In genomic region chr17:4902540-4902939, GRCh38 we compare ENCODE assay signal across 15 cellular contexts. TPM values are rescaled to one million over a fixed set of nuclear protein-coding genes. Genes with fewer than 3 reads are reported as not detected.
DNase-seq lines count a peak whose midpoint lies in the region; ATAC-seq, FAIRE-seq and TF ChIP-seq lines count a peak whose summit lies in the region.
"Had no signal": no experiment of that assay in that cellular context is flagged by ENCODE, and none has a peak within 500 bp of the region (broad histone marks: within the 10 kb centered on the region; RNA-seq: fewer than 3 reads in every experiment).

No MANE protein-coding gene starts in this region.

- H2AFZ ChIP-seq in Loucy (ENCODE audit: low read length) (no peak overlapping the region), K562 (ENCODE audit: low read depth, low read length) (peak overlapping the region; percentile 62)

- no peak for DNase-seq in CD14-positive monocyte (ENCODE audit: low spot score)
- DNase-seq in K562 (ENCODE audit: extremely low read depth in 1 of 4, low spot score in 3 of 4): peak in 1 of 4 experiments; percentile 16
- DNase-seq in natural killer cell treated with Interleukin-12 subunit alpha and Interleukin-12 subunit beta and Interleukin-15 and Interleukin-18, amount 100 ng/mL, for 72 hours (ENCODE audit: low spot score): no peak
- no peak for DNase-seq in NCI-H1694 treated with DMSO at 0.1 percent for 48 hours (lab: John Stamatoyannopoulos, UW)
- no peak for DNase-seq in T-helper 2 cell
- DNase-seq: GOT3, NCI-H1092, NCI-H526, nephron progenitor cell had no signal

- in situ Hi-C loops in K562 (cut with MboI): no loop called here

- TF ChIP-seq EP300 in K562 (IDR thresholded peaks at IDR 0.05; ENCODE audit: low read length): no peak

- no peak overlapping the region for H3K9ac ChIP-seq in Loucy (ENCODE audit: low read depth, low read length, poor library complexity, severe bottlenecking)
- no peak overlapping the region; a peak in 1 of 4 replicates for H3K9ac ChIP-seq in K562 (ENCODE audit: insufficient read depth in 1 of 2, low read depth in 2 of 2, low read length in 2 of 2)

- H3K9me3 ChIP-seq in Loucy (ENCODE audit: insufficient read depth, low read depth, low read length) (no peaks in the 10 kb centered on the region), K562 (replicated peaks; ENCODE audit: control insufficient read depth, insufficient read depth, low read depth, low read length) (no peaks in the 10 kb centered on the region)

- H3K36me3 Mint-ChIP-seq in CD14-positive monocyte: peaks cover 7 to 12% of the 10 kb centered on the region in 2 donors
- H3K36me3 Mint-ChIP-seq in natural killer cell treated with Interleukin-12 subunit alpha and Interleukin-12 subunit beta and Interleukin-15 and Interleukin-18, amount 100 ng/mL, for 72 hours: no peaks in the 10 kb centered on the region

- ATAC-seq in K562: no peak; the same call in 1 of the 3 replicates
- no peak for ATAC-seq in natural killer cell treated with Interleukin-12 subunit alpha and Interleukin-12 subunit beta and Interleukin-15 and Interleukin-18, amount 100 ng/mL, for 72 hours
- ATAC-seq in HG03139 (IDR thresholded peaks at IDR 0.05; ENCODE audit: unreplicated experiment): no peak
- ATAC-seq in HG03432 (IDR thresholded peaks at IDR 0.05; ENCODE audit: unreplicated experiment): no peak

- H3K4me1 Mint-ChIP-seq in CD14-positive monocyte: peaks cover 43% of the 10 kb centered on the region
- H3K4me1 Mint-ChIP-seq in natural killer cell treated with Interleukin-12 subunit alpha and Interleukin-12 subunit beta and Interleukin-15 and Interleukin-18, amount 100 ng/mL, for 72 hours (ENCODE audit: low read depth in 2 of 2): peaks cover 26 to 38% of the 10 kb centered on the region in 2 donors

- CTCF ChIA-PET in K562 (lab: Yijun Ruan, JAX; ENCODE audit: low intra/inter-chr PET ratio): interaction anchor here (0.7 kb wide), 1 partner anchor 193 kb away, joined by 4 read pairs; no protein-coding TSS in a partner anchor

- H3K4me3 ChIP-seq in Loucy (ENCODE audit: low read length, poor library complexity, severe bottlenecking) (peak overlapping the region; percentile 51), K562 (no peak overlapping the region)
- H3K4me3 ChIP-seq: cardiac muscle cell had no signal

- H4K20me1 ChIP-seq in Loucy (ENCODE audit: insufficient read depth, low read length, poor library complexity, severe bottlenecking) (no peaks in the 10 kb centered on the region), K562 (replicated peaks; ENCODE audit: control insufficient read depth, insufficient read depth, low read length) (no peaks in the 10 kb centered on the region)

- TF ChIP-seq CTCF in CD14-positive monocyte (IDR thresholded peaks at IDR 0.05) (no peak), Loucy (conservative IDR thresholded peaks at IDR 0.05; ENCODE audit: low read length) (no peak), K562 (IDR thresholded peaks at IDR 0.05 in 2 of 3, conservative IDR thresholded peaks at IDR 0.05 in 1 of 3; ENCODE audit: insufficient read depth in 2 of 3, low read depth in 1 of 3, low read length in 3 of 3) (no peak)

- FAIRE-seq in K562 (lab: Jason Lieb, UNC): no peak

- intact Hi-C loops in CD14-positive monocyte (cut with micrococcal nuclease) (loop anchor here (5.0 to 10.0 kb wide), 2 partner anchors 45 to 162 kb away; partner anchors contain the start of gene PFN1 (in 1 of the 2)), K562 (cut with micrococcal nuclease) (loop anchor here (10.0 kb wide), 1 partner anchor 62 kb away; the partner anchor contains the start of gene SPAG7)

- POLR2A ChIA-PET in K562 (lab: Yijun Ruan, JAX): interaction anchor here (0.6 to 0.9 kb wide), 2 partner anchors 96 to 129 kb away, joined by 3 read pairs; partner anchors contain the start of gene PLD2

- H3K27ac Mint-ChIP-seq in CD14-positive monocyte: peak overlapping the region; percentile 71 to 96 (median 85)
- peak overlapping the region; percentile 82 to 92 for H3K27ac Mint-ChIP-seq in natural killer cell treated with Interleukin-12 subunit alpha and Interleukin-12 subunit beta and Interleukin-15 and Interleukin-18, amount 100 ng/mL, for 72 hours
- H3K27ac Mint-ChIP-seq: nephron progenitor cell had no signal

- peaks cover 0 to 10% (median 3%) of the 10 kb centered on the region in 7 donors for H3K9me3 Mint-ChIP-seq in CD14-positive monocyte
- H3K9me3 Mint-ChIP-seq in natural killer cell treated with Interleukin-12 subunit alpha and Interleukin-12 subunit beta and Interleukin-15 and Interleukin-18, amount 100 ng/mL, for 72 hours: no peaks in the 10 kb centered on the region
- H3K9me3 Mint-ChIP-seq: nephron progenitor cell had no signal

- H3K9me1 ChIP-seq in K562 (ENCODE audit: control insufficient read depth, insufficient read depth, low read length): peaks cover 2% of the 10 kb centered on the region

- no peaks in the 10 kb centered on the region for H3K9me2 ChIP-seq in Loucy (replicated peaks; ENCODE audit: low read depth, low read length)

- H3K4me1 ChIP-seq in Loucy (ENCODE audit: insufficient read depth, low read length, poor library complexity, severe bottlenecking): peaks cover 8% of the 10 kb centered on the region
- H3K4me1 ChIP-seq in K562 (replicated peaks in 1 of 2; ENCODE audit: control insufficient read depth in 2 of 2, insufficient read depth in 2 of 2, low read length in 2 of 2): peaks cover 14 to 24% of the 10 kb centered on the region in 2 experiments

- TF ChIP-seq POLR2A in K562 (conservative IDR thresholded peaks at IDR 0.05): no peak

- H3K36me3 ChIP-seq in Loucy (ENCODE audit: insufficient read depth, low read length): no peaks in the 10 kb centered on the region
- no peaks in the 10 kb centered on the region for H3K36me3 ChIP-seq in K562 (ENCODE audit: control insufficient read depth, insufficient read depth, low read length)
- H3K36me3 ChIP-seq: cardiac muscle cell had no signal

- peak overlapping the region; percentile 30; the same call in 2 of the 3 replicates for H3K27ac ChIP-seq in K562 (ENCODE audit: extremely low read depth, low read depth, low read length)
- H3K27ac ChIP-seq: cardiac muscle cell had no signal

- TF ChIP-seq RAD21 in K562 (CRISPR knock-in tag; conservative IDR thresholded peaks at IDR 0.05 in 1 of 2, IDR thresholded peaks at IDR 0.05 in 1 of 2): no peak

- H3K79me2 ChIP-seq in Loucy (ENCODE audit: insufficient read depth, low read length) (no peaks in the 10 kb centered on the region), K562 (ENCODE audit: control insufficient read depth, insufficient read depth, low read length) (no peaks in the 10 kb centered on the region)

- no peaks in the 10 kb centered on the region for H3K27me3 ChIP-seq in Loucy (ENCODE audit: insufficient read depth, low read length, poor library complexity, severe bottlenecking)
- no peaks in the 10 kb centered on the region; a peak in 1 of 5 replicates for H3K27me3 ChIP-seq in K562 (ENCODE audit: control insufficient read depth in 2 of 2, insufficient read depth in 2 of 2, low read length in 2 of 2)
- H3K27me3 ChIP-seq: cardiac muscle cell had no signal

- peak overlapping the region; percentile 58 to 68 for H3K4me3 Mint-ChIP-seq in CD14-positive monocyte
- peak overlapping the region; percentile 84 for H3K4me3 Mint-ChIP-seq in natural killer cell treated with Interleukin-12 subunit alpha and Interleukin-12 subunit beta and Interleukin-15 and Interleukin-18, amount 100 ng/mL, for 72 hours
- H3K4me3 Mint-ChIP-seq: nephron progenitor cell had no signal

- peak overlapping the region; percentile 82 for H3K4me2 ChIP-seq in Loucy (ENCODE audit: low read depth, low read length, poor library complexity, severe bottlenecking)
- no peak overlapping the region for H3K4me2 ChIP-seq in K562 (ENCODE audit: insufficient read depth, low read length)

- 12% methylated on average over 8 of the region's 8 CpGs for WGBS in K562 (ENCODE audit: insufficient coverage, low coverage, missing lambda C conversion rate)

- peaks cover 41 to 63% (median 59%) of the 10 kb centered on the region in 3 donors for H3K27me3 Mint-ChIP-seq in CD14-positive monocyte (ENCODE audit: low read depth in 3 of 3)
- H3K27me3 Mint-ChIP-seq in natural killer cell treated with Interleukin-12 subunit alpha and Interleukin-12 subunit beta and Interleukin-15 and Interleukin-18, amount 100 ng/mL, for 72 hours: no peaks in the 10 kb centered on the region

- H3F3A ChIP-seq in Loucy (ENCODE audit: low read depth): no peaks in the 10 kb centered on the region

- no TSS peak for BruUV-seq in K562 (replicated peaks; lab: Mats Ljungman, UMichigan)

RNA-seq across cellular contexts. Expression of gene CHRNE, which starts 0.4 kb away (rescaled TPM):
- polyA plus RNA-seq in CD14-positive monocyte (1 to 10 TPM in 1 of 2 donors, under 1 TPM in 1; 0.54 to 2.1 TPM), K562 (2011; rRNA removed) (not detected in 2 replicates), K562 (2014; fragmentation: Illumina TruSeq; extraction: Trizol) (not detected in 2 replicates), K562 (2014; fragmentation: Nextera tagmentation; extraction: Ambion mirVana) (not detected), K562 (2014; rRNA removed) (not detected in 2 replicates)
- total RNA-seq in K562 (2011; cell fraction: chromatin; rRNA removed; ENCODE audit: low replicate concordance): 0.21 TPM in 1 of 2 replicates, not detected in the other
- total RNA-seq in K562 (2011; cell fraction: nucleolus; rRNA removed): not detected in 2 replicates
- total RNA-seq in K562 (2011; cell fraction: nucleoplasm; rRNA removed): 0.37 TPM in 1 of 2 replicates, not detected in the other
- total RNA-seq in K562 (2014; rRNA removed) (not detected in 2 replicates), K562 (2014; rRNA removed; fragmentation: Illumina TruSeq; extraction: Trizol) (not detected in 2 replicates), K562 (2015; rRNA removed; fragmentation: Illumina TruSeq; extraction: Trizol) (not detected in 2 replicates), K562 (2021) (0.25 TPM in 1 of 2 replicates, not detected in the other)
- not detected in 2 replicates for polyA plus RNA-seq in K562 (2011; cell fraction: cytosol; rRNA removed)
- polyA plus RNA-seq in K562 (2011; cell fraction: nucleus; rRNA removed): 0.24 and 0.33 TPM in 2 replicates
- polyA plus RNA-seq in K562 (2012): 0.06 and 0.08 TPM in 2 replicates
- polyA minus RNA-seq in K562 (2011; rRNA and poly(A)+ RNA removed): not detected in 2 replicates
- not detected in 2 replicates for polyA minus RNA-seq in K562 (2011; cell fraction: cytosol; rRNA and poly(A)+ RNA removed)
- not detected in 2 replicates for polyA minus RNA-seq in K562 (2011; cell fraction: nucleus; rRNA and poly(A)+ RNA removed)
- total RNA-seq in natural killer cell treated with Interleukin-12 subunit alpha and Interleukin-12 subunit beta and Interleukin-15 and Interleukin-18, amount 100 ng/mL, for 72 hours: 1 to 10 TPM; 3.9 to 7.6 TPM
- total RNA-seq: HT1080 had no signal

RNA-seq across cellular contexts. Expression of gene C17orf107, which starts 3.2 kb away (rescaled TPM):
- polyA plus RNA-seq in CD14-positive monocyte: 1 to 10 TPM; 1.9 to 4.2 TPM
- 2.2 and 6.6 TPM in 2 replicates for total RNA-seq in K562 (2011; cell fraction: chromatin; rRNA removed; ENCODE audit: low replicate concordance)
- total RNA-seq in K562 (2011; cell fraction: nucleolus; rRNA removed): 3.2 and 3.7 TPM in 2 replicates
- 1.4 and 2.5 TPM in 2 replicates for total RNA-seq in K562 (2011; cell fraction: nucleoplasm; rRNA removed)
- total RNA-seq in K562 (2014; rRNA removed): 0.05 and 0.16 TPM in 2 replicates
- not detected in 2 replicates for total RNA-seq in K562 (2014; rRNA removed; fragmentation: Illumina TruSeq; extraction: Trizol)
- total RNA-seq in K562 (2015; rRNA removed; fragmentation: Illumina TruSeq; extraction: Trizol): 0.07 and 0.08 TPM in 2 replicates
- 0.29 and 0.42 TPM in 2 replicates for total RNA-seq in K562 (2021)
- 0.03 and 0.07 TPM in 2 replicates for polyA plus RNA-seq in K562 (2011; rRNA removed)
- polyA plus RNA-seq in K562 (2011; cell fraction: cytosol; rRNA removed): 0.03 and 0.12 TPM in 2 replicates
- 0.34 and 1.00 TPM in 2 replicates for polyA plus RNA-seq in K562 (2011; cell fraction: nucleus; rRNA removed)
- polyA plus RNA-seq in K562 (2012): 0.09 and 0.24 TPM in 2 replicates
- not detected in 2 replicates for polyA plus RNA-seq in K562 (2014; fragmentation: Illumina TruSeq; extraction: Trizol)
- polyA plus RNA-seq in K562 (2014; fragmentation: Nextera tagmentation; extraction: Ambion mirVana): not detected
- polyA plus RNA-seq in K562 (2014; rRNA removed): 0.09 and 0.13 TPM in 2 replicates
- 0.06 TPM in 1 of 2 replicates, not detected in the other for polyA minus RNA-seq in K562 (2011; rRNA and poly(A)+ RNA removed)
- not detected in 2 replicates for polyA minus RNA-seq in K562 (2011; cell fraction: cytosol; rRNA and poly(A)+ RNA removed)
- polyA minus RNA-seq in K562 (2011; cell fraction: nucleus; rRNA and poly(A)+ RNA removed): 1.4 and 1.5 TPM in 2 replicates
- total RNA-seq in natural killer cell treated with Interleukin-12 subunit alpha and Interleukin-12 subunit beta and Interleukin-15 and Interleukin-18, amount 100 ng/mL, for 72 hours: 1 to 10 TPM; 1.3 to 2.3 TPM

RNA-seq across cellular contexts. Expression of gene GP1BA, which starts 29.5 kb away (rescaled TPM):
- under 1 TPM; 0.24 to 0.29 TPM for polyA plus RNA-seq in CD14-positive monocyte
- not detected in 2 replicates for total RNA-seq in K562 (2011; cell fraction: chromatin; rRNA removed; ENCODE audit: low replicate concordance)
- not detected in 2 replicates for total RNA-seq in K562 (2011; cell fraction: nucleolus; rRNA removed)
- not detected in 2 replicates for total RNA-seq in K562 (2011; cell fraction: nucleoplasm; rRNA removed)
- total RNA-seq in K562 (2014; rRNA removed): not detected in 2 replicates
- total RNA-seq in K562 (2014; rRNA removed; fragmentation: Illumina TruSeq; extraction: Trizol): not detected in 2 replicates
- total RNA-seq in K562 (2015; rRNA removed; fragmentation: Illumina TruSeq; extraction: Trizol): not detected in 2 replicates
- not detected in 2 replicates for total RNA-seq in K562 (2021)
- not detected in 2 replicates for polyA plus RNA-seq in K562 (2011; rRNA removed)
- polyA plus RNA-seq in K562 (2011; cell fraction: cytosol; rRNA removed): not detected in 2 replicates
- not detected in 2 replicates for polyA plus RNA-seq in K562 (2011; cell fraction: nucleus; rRNA removed)
- polyA plus RNA-seq in K562 (2012): 0.44 and 0.94 TPM in 2 replicates
- not detected in 2 replicates for polyA plus RNA-seq in K562 (2014; fragmentation: Illumina TruSeq; extraction: Trizol)
- under 1 TPM in 1 of 2 experiments, not detected in 1; 0.01 TPM for polyA plus RNA-seq in K562 (2014; fragmentation: Nextera tagmentation; extraction: Ambion mirVana)
- not detected in 2 replicates for polyA plus RNA-seq in K562 (2014; rRNA removed)
- not detected in 2 replicates for polyA minus RNA-seq in K562 (2011; rRNA and poly(A)+ RNA removed)
- not detected in 2 replicates for polyA minus RNA-seq in K562 (2011; cell fraction: cytosol; rRNA and poly(A)+ RNA removed)
- polyA minus RNA-seq in K562 (2011; cell fraction: nucleus; rRNA and poly(A)+ RNA removed): not detected in 2 replicates
- under 1 TPM in 1 of 2 donors, not detected in 1; 0.12 TPM for total RNA-seq in natural killer cell treated with Interleukin-12 subunit alpha and Interleukin-12 subunit beta and Interleukin-15 and Interleukin-18, amount 100 ng/mL, for 72 hours
- total RNA-seq: cardiac muscle cell; HT1080; T-helper 1 cell treated with Interleukin-12 subunit alpha and Interleukin-12 subunit beta and Interleukin-4 antibody, amounts not matched to agents 30 ng/mL and 1 ng/mL, for 36 hours had no signal

RNA-seq across cellular contexts. Expression of gene SLC25A11, which starts 37.3 kb away (rescaled TPM):
- 100 to 1,000 TPM; 111 to 138 TPM for polyA plus RNA-seq in CD14-positive monocyte
- total RNA-seq in K562 (2011; cell fraction: chromatin; rRNA removed; ENCODE audit: low replicate concordance): 15.6 and 45.9 TPM in 2 replicates
- 50.2 and 54.3 TPM in 2 replicates for total RNA-seq in K562 (2011; cell fraction: nucleolus; rRNA removed)
- 25.9 and 26.0 TPM in 2 replicates for total RNA-seq in K562 (2011; cell fraction: nucleoplasm; rRNA removed)
- total RNA-seq in K562 (2014; rRNA removed): 35.4 and 55.1 TPM in 2 replicates
- 10.8 and 15.8 TPM in 2 replicates for total RNA-seq in K562 (2014; rRNA removed; fragmentation: Illumina TruSeq; extraction: Trizol)
- total RNA-seq in K562 (2015; rRNA removed; fragmentation: Illumina TruSeq; extraction: Trizol): 31.0 and 32.9 TPM in 2 replicates
- total RNA-seq in K562 (2021): 56.7 and 58.5 TPM in 2 replicates
- 22.8 and 36.0 TPM in 2 replicates for polyA plus RNA-seq in K562 (2011; rRNA removed)
- 42.8 and 67.8 TPM in 2 replicates for polyA plus RNA-seq in K562 (2011; cell fraction: cytosol; rRNA removed)
- 44.1 and 62.7 TPM in 2 replicates for polyA plus RNA-seq in K562 (2011; cell fraction: nucleus; rRNA removed)
- 50.7 and 62.8 TPM in 2 replicates for polyA plus RNA-seq in K562 (2012)
- 56.3 and 57.2 TPM in 2 replicates for polyA plus RNA-seq in K562 (2014; fragmentation: Illumina TruSeq; extraction: Trizol)
- polyA plus RNA-seq in K562 (2014; fragmentation: Nextera tagmentation; extraction: Ambion mirVana): 10 to 100 TPM in 1 of 2 experiments, 1 to 10 TPM in 1; 3.1 to 11.0 TPM
- 38.5 and 49.8 TPM in 2 replicates for polyA plus RNA-seq in K562 (2014; rRNA removed)
- polyA minus RNA-seq in K562 (2011; rRNA and poly(A)+ RNA removed): 11.8 and 16.7 TPM in 2 replicates
- polyA minus RNA-seq in K562 (2011; cell fraction: cytosol; rRNA and poly(A)+ RNA removed): 15.2 and 16.9 TPM in 2 replicates
- 31.1 and 38.8 TPM in 2 replicates for polyA minus RNA-seq in K562 (2011; cell fraction: nucleus; rRNA and poly(A)+ RNA removed)
- total RNA-seq in natural killer cell treated with Interleukin-12 subunit alpha and Interleukin-12 subunit beta and Interleukin-15 and Interleukin-18, amount 100 ng/mL, for 72 hours: 10 to 100 TPM; 85.9 to 91.6 TPM

RNA-seq across cellular contexts. Expression of gene RNF167, which starts 37.5 kb away (rescaled TPM):
- polyA plus RNA-seq in CD14-positive monocyte: 10 to 100 TPM; 17.2 to 20.6 TPM
- total RNA-seq in K562 (2011; cell fraction: chromatin; rRNA removed; ENCODE audit: low replicate concordance): 76.6 and 157 TPM in 2 replicates
- total RNA-seq in K562 (2011; cell fraction: nucleolus; rRNA removed): 107 and 116 TPM in 2 replicates
- 95.0 and 98.1 TPM in 2 replicates for total RNA-seq in K562 (2011; cell fraction: nucleoplasm; rRNA removed)
- 27.0 and 41.6 TPM in 2 replicates for total RNA-seq in K562 (2014; rRNA removed)
- 41.0 and 50.0 TPM in 2 replicates for total RNA-seq in K562 (2014; rRNA removed; fragmentation: Illumina TruSeq; extraction: Trizol)
- 42.6 and 43.0 TPM in 2 replicates for total RNA-seq in K562 (2015; rRNA removed; fragmentation: Illumina TruSeq; extraction: Trizol)
- total RNA-seq in K562 (2021): 60.5 and 61.6 TPM in 2 replicates
- 45.5 and 52.4 TPM in 2 replicates for polyA plus RNA-seq in K562 (2011; rRNA removed)
- polyA plus RNA-seq in K562 (2011; cell fraction: cytosol; rRNA removed): 102 and 127 TPM in 2 replicates
- polyA plus RNA-seq in K562 (2011; cell fraction: nucleus; rRNA removed): 141 and 155 TPM in 2 replicates
- 66.0 and 75.9 TPM in 2 replicates for polyA plus RNA-seq in K562 (2012)
- polyA plus RNA-seq in K562 (2014; fragmentation: Illumina TruSeq; extraction: Trizol): 120 and 143 TPM in 2 replicates
- polyA plus RNA-seq in K562 (2014; fragmentation: Nextera tagmentation; extraction: Ambion mirVana): 10 to 100 TPM; 16.5 to 21.9 TPM
- 47.3 and 53.3 TPM in 2 replicates for polyA plus RNA-seq in K562 (2014; rRNA removed)
- polyA minus RNA-seq in K562 (2011; rRNA and poly(A)+ RNA removed): 42.0 and 44.8 TPM in 2 replicates
- polyA minus RNA-seq in K562 (2011; cell fraction: cytosol; rRNA and poly(A)+ RNA removed): 37.9 and 38.2 TPM in 2 replicates
- 25.8 and 33.4 TPM in 2 replicates for polyA minus RNA-seq in K562 (2011; cell fraction: nucleus; rRNA and poly(A)+ RNA removed)
- total RNA-seq in natural killer cell treated with Interleukin-12 subunit alpha and Interleukin-12 subunit beta and Interleukin-15 and Interleukin-18, amount 100 ng/mL, for 72 hours: 100 to 1,000 TPM; 144 to 150 TPM
